Comparison of ENCODE assay signal across 22 cellular contexts in the genomic region with DNA sequence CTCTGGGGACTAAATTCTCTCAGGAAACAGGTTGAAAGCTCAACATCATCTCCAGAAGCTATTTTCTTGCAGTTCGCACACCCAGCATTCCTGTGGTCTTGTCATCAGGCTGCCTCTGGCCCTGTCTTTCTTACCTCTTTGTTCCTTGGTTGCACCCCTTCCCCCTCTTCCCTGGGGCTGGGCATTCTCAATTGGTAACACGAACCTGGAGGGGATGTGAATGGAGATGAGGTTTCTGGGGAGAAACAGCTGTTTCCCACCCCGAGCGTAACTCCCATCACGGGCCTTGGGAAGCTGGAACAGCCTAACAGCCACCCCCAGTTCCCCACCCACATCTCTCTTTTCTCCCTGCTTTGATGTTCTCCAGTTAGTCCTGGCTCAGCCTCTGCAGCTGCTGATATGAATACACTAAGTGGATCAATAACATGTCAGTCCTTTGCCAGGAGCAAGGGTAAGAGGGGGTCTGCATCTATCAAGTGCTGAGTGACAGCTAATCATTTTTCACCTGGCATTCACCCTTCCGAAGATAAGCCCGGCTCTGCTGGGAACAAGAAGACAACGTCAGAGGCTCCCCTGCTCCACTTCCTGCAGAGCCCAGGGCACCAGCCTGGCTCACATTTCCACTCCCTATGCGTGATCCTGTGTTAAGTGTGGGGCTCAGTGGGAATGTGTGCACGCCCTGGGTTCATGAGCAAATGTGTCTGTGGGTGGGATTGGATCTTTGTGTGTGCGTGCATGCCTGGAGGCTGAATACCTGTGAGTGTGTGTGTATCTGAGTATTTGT.
DNase-seq lines count a peak whose midpoint lies in the region; FAIRE-seq and TF ChIP-seq lines count a peak whose summit lies in the region.
"Had no signal": no experiment of that assay in that cellular context is flagged by ENCODE, and none has a peak within 500 bp of the region (broad histone marks: within the 10 kb centered on the region; RNA-seq: fewer than 3 reads in every experiment).

No MANE protein-coding gene starts in this region.

- H3K9me3 ChIP-seq in osteoblast (ENCODE audit: low read depth, low read length) = no peaks in the 10 kb centered on the region
- H3K9me3 ChIP-seq: A549, BLaER1 had no signal

- no peak overlapping the region for H3K4me2 ChIP-seq in osteoblast (ENCODE audit: insufficient read depth, low read length)
- H3K4me2 ChIP-seq: A549, BLaER1, PC-9 had no signal

- H3K4me3 ChIP-seq in osteoblast (ENCODE audit: insufficient read depth, low read length) = no peak overlapping the region
- H3K4me3 ChIP-seq: A549, BLaER1, GM12878, PC-9 had no signal

- H4K20me1 ChIP-seq in osteoblast (ENCODE audit: insufficient read depth, low read length) = no peaks in the 10 kb centered on the region
- H4K20me1 ChIP-seq: BLaER1 had no signal

- H3K27me3 ChIP-seq in osteoblast (ENCODE audit: insufficient read depth, low read length) = no peaks in the 10 kb centered on the region
- H3K27me3 ChIP-seq: BLaER1 had no signal

- no peak overlapping the region for H2AFZ ChIP-seq in osteoblast (ENCODE audit: low read length)
- H2AFZ ChIP-seq: PC-9 had no signal

- H3K79me2 ChIP-seq in osteoblast (ENCODE audit: insufficient read depth, low read length) = no peaks in the 10 kb centered on the region

- peak; percentile 17 for DNase-seq in activated effector memory CD4-positive, alpha-beta T cell treated with anti-CD3 and anti-CD28 coated beads, Interleukin-2, amount 50 U/mL, for 16 hours
- no peak for DNase-seq in activated effector memory CD4-positive, alpha-beta T cell treated with Interleukin-2 at 50 U/mL for 16 hours
- DNase-seq in caudate nucleus (lab: John Stamatoyannopoulos, UW) = peak in 40 of 61 donors; percentile 11 to 90 (median 46)
- peak; percentile 49 for DNase-seq in osteoblast (ENCODE audit: insufficient read length, low spot score, missing footprints)
- no peak for DNase-seq in NCI-H774 (lab: John Stamatoyannopoulos, UW)
- DNase-seq in NOMO-1 treated with dmso at 0.1 percent for 144 hours (lab: John Stamatoyannopoulos, UW; ENCODE audit: unreplicated experiment) = no peak
- DNase-seq in GM12892 (ENCODE audit: insufficient read length) = no peak
- no peak for DNase-seq in GOT3 (lab: John Stamatoyannopoulos, UW)
- DNase-seq: Calu3; CD8-positive, alpha-beta T cell; IMR-90; NCI-H1436; NCI-H1930; NCI-H446 treated with DMSO at 0.1 percent for 48 hours; PC-9; SW 1271 had no signal

- FAIRE-seq in GM12892 (lab: Jason Lieb, UNC) = no peak
- FAIRE-seq: A549, GM12878, GM18507, HTR-8/SVneo had no signal

- H3K27ac ChIP-seq in caudate nucleus (ENCODE audit: low read depth, low read length) (peak overlapping the region; percentile 48), osteoblast (ENCODE audit: low read depth, low read length) (no peak overlapping the region)
- H3K27ac ChIP-seq: A549, BLaER1, PC-9, RWPE1 had no signal

- no peak for TF ChIP-seq POLR2A in GM12892 (IDR thresholded peaks at IDR 0.05; ENCODE audit: low read depth, low read length)

- no peaks in the 10 kb centered on the region for H3K36me3 ChIP-seq in osteoblast (ENCODE audit: insufficient read depth, low read length)
- H3K36me3 ChIP-seq: BLaER1 had no signal

- TF ChIP-seq CTCF in osteoblast (IDR thresholded peaks at IDR 0.05; ENCODE audit: extremely low read depth, low read depth, low read length) = no peak

- no peaks in the 10 kb centered on the region for H3K4me1 ChIP-seq in osteoblast (ENCODE audit: insufficient read depth, low read length)
- H3K4me1 ChIP-seq: A549 had no signal

Comparison
In these comparisons a context has a peak if more than half of its experiments do, and no peak if none do; other contexts are left out.
1. DNase-seq: peak in activated effector memory CD4-positive, alpha-beta T cell treated with anti-CD3 and anti-CD28 coated beads, Interleukin-2, amount 50 U/mL, for 16 hours (single experiment), caudate nucleus (40 of 61) and osteoblast (single experiment); none in activated effector memory CD4-positive, alpha-beta T cell treated with Interleukin-2 at 50 U/mL for 16 hours (single experiment), NCI-H774 (single experiment), NOMO-1 treated with dmso at 0.1 percent for 144 hours (single experiment), GM12892 (single experiment) and GOT3 (single experiment).